ENCODE assay signal across 8 cellular contexts in the genomic region with DNA sequence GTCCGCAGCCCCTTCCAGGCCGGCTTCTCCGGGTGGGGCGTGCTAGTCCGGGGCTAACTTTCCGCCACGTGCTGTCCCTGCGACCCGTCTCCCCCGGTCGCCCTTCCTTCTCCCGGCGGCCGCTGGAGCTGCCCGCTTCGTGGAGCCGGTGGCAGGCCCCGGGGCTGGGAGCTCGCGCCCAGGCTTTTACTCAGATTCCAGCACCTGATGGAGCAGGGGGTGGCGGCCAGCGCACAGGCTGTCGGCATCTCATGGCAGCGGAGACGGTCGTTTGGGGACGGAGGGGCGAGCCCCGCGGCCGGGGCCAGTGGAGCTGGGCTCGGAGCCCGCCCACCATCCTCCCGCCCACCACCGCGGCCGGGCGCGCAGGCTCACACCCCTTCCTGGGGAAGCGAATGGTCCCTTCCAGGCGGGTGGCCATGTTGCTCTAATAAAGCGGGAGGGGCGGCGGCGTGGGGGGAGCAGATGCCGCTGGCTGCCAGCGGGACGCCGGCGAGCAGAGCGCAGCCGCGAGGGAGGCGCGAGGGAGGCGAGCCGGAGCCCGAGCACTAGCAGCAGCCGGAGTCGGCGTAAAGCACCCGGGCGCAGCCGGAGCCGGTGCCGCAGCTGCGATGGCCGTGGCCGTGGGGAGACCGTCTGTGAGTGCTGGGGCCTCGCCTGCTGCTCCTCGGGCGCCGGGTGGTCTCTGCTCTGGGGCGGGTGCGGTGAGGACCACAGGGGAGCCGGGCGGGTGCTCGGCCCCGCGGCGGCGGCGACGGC. TPM values are rescaled to one million over a fixed set of nuclear protein-coding genes. Genes with fewer than 3 reads are reported as not detected.
DNase-seq lines count a peak whose midpoint lies in the region; ATAC-seq and TF ChIP-seq lines count a peak whose summit lies in the region.

A gene (plus strand): TSS at position 460 of the 759 bp plus-strand sequence. CDS start 152 bp downstream, at position 612.

- peaks cover 67% of the 10 kb centered on the region for H3K27me3 Mint-ChIP-seq in activated CD4-positive, alpha-beta T cell treated with anti-CD3 and anti-CD28 coated beads, Interleukin-2, amount 10 ng/mL, durations not matched to agents 24 days and 14 days

- H3K36me3 ChIP-seq in BE2C, result no peaks in the 10 kb centered on the region
- H3K36me3 ChIP-seq in colonic mucosa, result no peaks in the 10 kb centered on the region

- DNase-seq in BE2C (peak; percentile 97), GM19240 (ENCODE audit: insufficient read length, low spot score) (peak; percentile 75), NCI-H526 (lab: John Stamatoyannopoulos, UW) (peak; percentile 79 to 92), colonic mucosa (peak; percentile 93), left kidney (ENCODE audit: low read depth, low spot score) (peak; percentile 98)
- DNase-seq in activated CD4-positive, alpha-beta T cell treated with anti-CD3 and anti-CD28 coated beads, Interleukin-2, amount 10 ng/mL, durations not matched to agents 24 days and 14 days, result peak; percentile 91
- DNase-seq in stimulated activated CD4-positive, alpha-beta T cell treated with anti-CD3 and anti-CD28 coated beads, Interleukin-1b, Interleukin-23, amount 100 ng/mL, for 48 hours, result peak; percentile 78

- no peaks in the 10 kb centered on the region for H3K36me3 Mint-ChIP-seq in activated CD4-positive, alpha-beta T cell treated with anti-CD3 and anti-CD28 coated beads, Interleukin-2, amount 10 ng/mL, durations not matched to agents 24 days and 14 days (ENCODE audit: low read depth)

- H3K4me1 Mint-ChIP-seq in activated CD4-positive, alpha-beta T cell treated with anti-CD3 and anti-CD28 coated beads, Interleukin-2, amount 10 ng/mL, durations not matched to agents 24 days and 14 days, result peaks cover 17% of the 10 kb centered on the region

- H3K27ac Mint-ChIP-seq in activated CD4-positive, alpha-beta T cell treated with anti-CD3 and anti-CD28 coated beads, Interleukin-2, amount 10 ng/mL, durations not matched to agents 24 days and 14 days, result peak within 1 kb of the TSS; percentile 62

- H3K27me3 ChIP-seq in BE2C, result no peaks in the 10 kb centered on the region
- H3K27me3 ChIP-seq in colonic mucosa, result no peaks in the 10 kb centered on the region

- H3K9me3 Mint-ChIP-seq in activated CD4-positive, alpha-beta T cell treated with anti-CD3 and anti-CD28 coated beads, Interleukin-2, amount 10 ng/mL, durations not matched to agents 24 days and 14 days, result no peaks in the 10 kb centered on the region

- H3K4me3 ChIP-seq in BE2C (ENCODE audit: low read depth, low read length) (peak within 1 kb of the TSS; percentile 90), colonic mucosa (peak within 1 kb of the TSS; percentile 58)

- TF ChIP-seq CTCF in BE2C (IDR thresholded peaks at IDR 0.05; ENCODE audit: low read depth, low read length) (no peak), colonic mucosa (IDR thresholded peaks at IDR 0.05) (no peak)

- intact Hi-C loops in activated CD4-positive, alpha-beta T cell treated with anti-CD3 and anti-CD28 coated beads, Interleukin-2, amount 10 ng/mL, durations not matched to agents 24 days and 14 days (cut with micrococcal nuclease), result loop anchor here (1.0 to 10.0 kb wide), 5 partner anchors 11 to 255 kb away; a partner anchor contains a TSS
- intact Hi-C loops in colonic mucosa (cut with DNase I), result loop anchor here (5.0 kb wide), 1 partner anchor 93 kb away; no protein-coding TSS in a partner anchor

- H3K27ac ChIP-seq in colonic mucosa, result peak within 1 kb of the TSS; percentile 91

- peak; percentile 57 for ATAC-seq in HG03457 (IDR thresholded peaks at IDR 0.05; ENCODE audit: unreplicated experiment)

- H3K4me1 ChIP-seq in BE2C (peaks cover 17% of the 10 kb centered on the region), colonic mucosa (no peaks in the 10 kb centered on the region)

- H3K9me3 ChIP-seq in BE2C (no peaks in the 10 kb centered on the region), colonic mucosa (no peaks in the 10 kb centered on the region)

- H3K4me3 Mint-ChIP-seq in activated CD4-positive, alpha-beta T cell treated with anti-CD3 and anti-CD28 coated beads, Interleukin-2, amount 10 ng/mL, durations not matched to agents 24 days and 14 days, result peak within 1 kb of the TSS; percentile 87

- peak within 1 kb of the TSS; percentile 90 to 93 for H3K9ac ChIP-seq in colonic mucosa (ENCODE audit: low read depth in 2 of 2, low read length in 2 of 2)

RNA-seq across cellular contexts. Expression of the gene that starts here (rescaled TPM):
- polyA plus RNA-seq in BE2C (2012; ENCODE audit: insufficient read depth, insufficient read length, low read depth), result 33.9 TPM
- 15.4 and 17.0 TPM in 2 replicates for total RNA-seq in activated CD4-positive, alpha-beta T cell treated with anti-CD3 and anti-CD28 coated beads, Interleukin-2, amount 10 ng/mL, durations not matched to agents 24 days and 14 days
- 100 to 1,000 TPM; 114 to 134 TPM for total RNA-seq in colonic mucosa

Comparison
In these comparisons a context has a peak if more than half of its experiments do, and no peak if none do; other contexts are left out.
1. Peak in every context shown above with its lines: DNase-seq, ATAC-seq, H3K4me3 ChIP-seq and H3K27ac ChIP-seq.